1 cellular context compared by ENCODE assay signal in the genomic region with DNA sequence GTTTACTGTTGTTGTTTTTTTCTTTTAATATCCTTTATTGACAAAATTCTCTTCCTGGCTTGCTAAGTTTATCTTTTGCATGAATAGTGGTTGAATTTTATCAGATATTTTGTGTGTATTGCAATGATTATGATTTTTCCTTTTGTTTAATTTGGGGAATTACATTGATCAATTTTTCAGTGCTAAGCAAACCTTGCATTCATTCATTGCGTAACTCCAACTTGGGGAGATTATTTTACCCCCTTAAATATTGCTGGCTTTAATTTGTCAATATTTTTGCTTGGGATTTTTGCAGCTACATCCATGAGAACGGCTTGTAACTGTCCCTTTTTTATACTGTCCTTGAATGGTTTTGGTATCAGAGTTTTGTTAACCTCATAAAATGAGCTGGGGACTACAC.
TF ChIP-seq lines count a peak whose summit lies in the region.

No MANE protein-coding gene starts in this region.

TF ChIP-seq in K562, 482 proteins besides CTCF, POLR2A, EP300 and RAD21 (continued from another document):
- TF ChIP-seq, protein P1, sequence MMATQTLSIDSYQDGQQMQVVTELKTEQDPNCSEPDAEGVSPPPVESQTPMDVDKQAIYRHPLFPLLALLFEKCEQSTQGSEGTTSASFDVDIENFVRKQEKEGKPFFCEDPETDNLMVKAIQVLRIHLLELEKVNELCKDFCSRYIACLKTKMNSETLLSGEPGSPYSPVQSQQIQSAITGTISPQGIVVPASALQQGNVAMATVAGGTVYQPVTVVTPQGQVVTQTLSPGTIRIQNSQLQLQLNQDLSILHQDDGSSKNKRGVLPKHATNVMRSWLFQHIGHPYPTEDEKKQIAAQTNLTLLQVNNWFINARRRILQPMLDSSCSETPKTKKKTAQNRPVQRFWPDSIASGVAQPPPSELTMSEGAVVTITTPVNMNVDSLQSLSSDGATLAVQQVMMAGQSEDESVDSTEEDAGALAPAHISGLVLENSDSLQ (IDR thresholded peaks at IDR 0.05) = no peak
- no peak for TF ChIP-seq MTF1 (CRISPR knock-in tag; IDR thresholded peaks at IDR 0.05; ENCODE audit: borderline replicate concordance)
